ENCODE assay signal across 20 cellular contexts in the genomic region with DNA sequence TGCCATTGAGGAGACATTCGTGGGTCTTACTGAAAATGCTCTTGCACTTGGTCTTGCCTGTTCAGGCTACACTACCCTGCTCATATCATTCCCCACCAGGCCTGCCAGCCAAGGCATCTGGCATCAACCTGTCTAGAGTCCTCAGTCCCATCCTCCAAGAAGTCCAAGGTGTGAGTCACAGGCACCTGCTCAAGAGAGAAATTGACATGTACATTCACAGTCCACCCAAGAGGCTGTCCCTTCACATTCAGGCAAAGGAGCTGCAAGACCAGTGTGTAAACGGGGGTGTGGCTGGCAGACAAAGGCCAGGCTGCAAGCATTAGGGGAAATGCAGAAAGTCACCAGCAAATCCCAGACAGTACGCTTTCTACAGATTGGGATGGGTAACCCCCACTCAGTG. TPM values are rescaled to one million over a fixed set of nuclear protein-coding genes. Genes with fewer than 3 reads are reported as not detected.
A peak's percentile ranks its signal among the peaks of the same experiment; 100 is the strongest.
DNase-seq lines count a peak whose midpoint lies in the region; ATAC-seq, FAIRE-seq and TF ChIP-seq lines count a peak whose summit lies in the region.
"Had no signal": no experiment of that assay in that cellular context is flagged by ENCODE, and none has a peak within 500 bp of the region (broad histone marks: within the 10 kb centered on the region; RNA-seq: fewer than 3 reads in every experiment).

No MANE protein-coding gene starts in this region.

- peak overlapping the region; percentile 64 for H3K27ac ChIP-seq in DOHH2 (ENCODE audit: low read depth, low read length)
- H3K27ac ChIP-seq in RWPE1: no peak overlapping the region
- H3K27ac ChIP-seq in H1 (ENCODE audit: low read depth, low read length): no peak overlapping the region
- no peak overlapping the region for H3K27ac ChIP-seq in left lung
- no peak overlapping the region for H3K27ac ChIP-seq in CD8-positive, alpha-beta T cell (ENCODE audit: low read depth, low read length)
- no peak overlapping the region for H3K27ac ChIP-seq in gastrocnemius medialis

- peak; percentile 29 for ATAC-seq in left lung
- no peak for ATAC-seq in CD8-positive, alpha-beta T cell
- no peak for ATAC-seq in gastrocnemius medialis
- ATAC-seq: GM23338, HepG2 had no signal

- H3K4me1 Mint-ChIP-seq in CD8-positive, alpha-beta T cell (ENCODE audit: low read depth): peaks cover 2% of the 10 kb centered on the region

- no peak overlapping the region for H3K4me3 Mint-ChIP-seq in CD8-positive, alpha-beta T cell
- H3K4me3 Mint-ChIP-seq: GM23338 had no signal

- H3K27me3 ChIP-seq in DOHH2 (ENCODE audit: control insufficient read depth, low read length): peaks cover 8% of the 10 kb centered on the region
- no peaks in the 10 kb centered on the region; a peak in 1 of 7 replicates for H3K27me3 ChIP-seq in H1 (replicated peaks in 1 of 4; ENCODE audit: control insufficient read depth in 3 of 4, extremely low read depth in 1 of 4, insufficient read depth in 3 of 4, low read length in 3 of 4)
- H3K27me3 ChIP-seq in left lung: peaks cover 0 to 9% of the 10 kb centered on the region in 2 donors
- H3K27me3 ChIP-seq in MG63: no peaks in the 10 kb centered on the region
- H3K27me3 ChIP-seq in CD8-positive, alpha-beta T cell (ENCODE audit: insufficient read depth, low read length): no peaks in the 10 kb centered on the region
- H3K27me3 ChIP-seq in gastrocnemius medialis: peaks cover 0 to 8% (median 0%) of the 10 kb centered on the region in 3 donors

- no peaks in the 10 kb centered on the region for H4K20me1 ChIP-seq in DOHH2 (ENCODE audit: control insufficient read depth, insufficient read depth, low read depth, low read length)
- no peaks in the 10 kb centered on the region for H4K20me1 ChIP-seq in H1 (replicated peaks in 1 of 2; ENCODE audit: control insufficient read depth in 1 of 2, insufficient read depth in 2 of 2, low read length in 2 of 2)

- TF ChIP-seq POLR2A in H1 (IDR thresholded peaks at IDR 0.05; ENCODE audit: control extremely low read depth in 1 of 2, low read depth in 2 of 2, low read length in 2 of 2) (no peak), gastrocnemius medialis (IDR thresholded peaks at IDR 0.05) (no peak)

- H3K9me2 ChIP-seq in DOHH2 (replicated peaks; ENCODE audit: control insufficient read depth, low read length): no peaks in the 10 kb centered on the region
- H3K9me2 ChIP-seq: SK-N-SH had no signal

- no peaks in the 10 kb centered on the region for H3K9me3 Mint-ChIP-seq in CD8-positive, alpha-beta T cell
- H3K9me3 Mint-ChIP-seq: GM23338 had no signal

- no peak overlapping the region for H4K5ac ChIP-seq in H1 (ENCODE audit: insufficient read length, low read depth, low read length)

- H3K4me3 ChIP-seq in DOHH2 (ENCODE audit: low read length) (no peak overlapping the region), H1 (ENCODE audit: extremely low read depth in 1 of 4, insufficient read depth in 2 of 4, low read depth in 3 of 4, low read length in 4 of 4) (no peak overlapping the region), left lung (no peak overlapping the region), MG63 (no peak overlapping the region), gastrocnemius medialis (no peak overlapping the region)
- no peak overlapping the region for H3K4me3 ChIP-seq in CD8-positive, alpha-beta T cell (ENCODE audit: low read depth, low read length)
- H3K4me3 ChIP-seq: GM23338 had no signal

- no peaks in the 10 kb centered on the region for H3K79me2 ChIP-seq in DOHH2 (ENCODE audit: control insufficient read depth, low read length)
- H3K79me2 ChIP-seq in H1 (ENCODE audit: control insufficient read depth in 1 of 2, insufficient read depth in 2 of 2, low read length in 2 of 2): no peaks in the 10 kb centered on the region

- TF ChIP-seq CTCF in DOHH2 (IDR thresholded peaks at IDR 0.05; ENCODE audit: low read depth, low read length, poor library complexity, severe bottlenecking) (no peak), RWPE1 (conservative IDR thresholded peaks at IDR 0.05; ENCODE audit: low read depth) (no peak), H1 (IDR thresholded peaks at IDR 0.05; ENCODE audit: control extremely low read depth in 1 of 3, insufficient read depth in 1 of 3, low read depth in 1 of 3, low read length in 3 of 3) (no peak), left lung (IDR thresholded peaks at IDR 0.05) (no peak), gastrocnemius medialis (IDR thresholded peaks at IDR 0.05 in 4 of 5, conservative IDR thresholded peaks at IDR 0.05 in 1 of 5) (no peak)
- no peak for TF ChIP-seq CTCF in CD8-positive, alpha-beta T cell (IDR thresholded peaks at IDR 0.05)

- H3F3A ChIP-seq in DOHH2 (ENCODE audit: control insufficient read depth, insufficient read depth): no peaks in the 10 kb centered on the region

- no peak overlapping the region for H4K91ac ChIP-seq in H1 (replicated peaks; ENCODE audit: insufficient read length, low read length)

- H3K23me2 ChIP-seq in H1 (ENCODE audit: low read depth, low read length): no peaks in the 10 kb centered on the region

- TF ChIP-seq RAD21 in H1 (IDR thresholded peaks at IDR 0.05 in 1 of 2, conservative IDR thresholded peaks at IDR 0.05 in 1 of 2; ENCODE audit: low read depth in 2 of 2, low read length in 2 of 2): no peak

- no peak overlapping the region for H2BK120ac ChIP-seq in H1 (replicated peaks; ENCODE audit: low read depth, low read length)

- intact Hi-C loops in left lung (cut with DNase I): no loop called here
- intact Hi-C loops in CD8-positive, alpha-beta T cell (cut with DNase I, micrococcal nuclease): loop anchor here in 1 of 2 experiments (5.0 kb wide), 1 partner anchor 47 kb away; no protein-coding TSS in a partner anchor
- intact Hi-C loops in gastrocnemius medialis (cut with DNase I; ENCODE audit: low total_unique reads): no loop called here

- DNase-seq in RWPE1 (ENCODE audit: low spot score) (peak; percentile 39), H1 (ENCODE audit: low read depth in 1 of 2, low spot score in 2 of 2) (no peak), left lung (no peak), MG63 (no peak), gastrocnemius medialis (no peak), NCI-H524 treated with DMSO at 0.1 percent for 48 hours (lab: John Stamatoyannopoulos, UW) (no peak)
- DNase-seq in CD8-positive, alpha-beta T cell: no peak
- DNase-seq: DND-41; GF-D8; NCI-H2029 treated with DMSO at 0.1 percent for 48 hours; NCI-H526 treated with DMSO at 0.1 percent for 48 hours; NK-92 treated with Interleukin-12 subunit alpha and Interleukin-12 subunit beta, amount 100 ng/mL, for 24 hours; Right ventricle myocardium superior; SK-N-SH had no signal

- no peak overlapping the region for H4K8ac ChIP-seq in H1 (ENCODE audit: extremely low read depth, insufficient read depth, low read length)

- H3K56ac ChIP-seq in H1 (replicated peaks; ENCODE audit: insufficient read length, low read depth, low read length): no peak overlapping the region

- no peak for FAIRE-seq in H1 (lab: Jason Lieb, UNC)
- FAIRE-seq: A204.1, GM19239, HepG2 had no signal

- H3K36me3 ChIP-seq in DOHH2 (ENCODE audit: control insufficient read depth, low read length) (no peaks in the 10 kb centered on the region), H1 (ENCODE audit: control insufficient read depth in 2 of 4, insufficient read depth in 4 of 4, low read length in 3 of 4) (no peaks in the 10 kb centered on the region), left lung (no peaks in the 10 kb centered on the region), MG63 (no peaks in the 10 kb centered on the region), gastrocnemius medialis (no peaks in the 10 kb centered on the region)
- no peaks in the 10 kb centered on the region for H3K36me3 ChIP-seq in CD8-positive, alpha-beta T cell (ENCODE audit: insufficient read depth, low read length)

- peaks cover 35% of the 10 kb centered on the region for H3K4me1 ChIP-seq in DOHH2 (ENCODE audit: control insufficient read depth, low read length)
- H3K4me1 ChIP-seq in H1 (replicated peaks in 1 of 4; ENCODE audit: control insufficient read depth in 3 of 4, insufficient read depth in 4 of 4, low read length in 3 of 4): peaks cover 0 to 3% (median under 1%) of the 10 kb centered on the region in 4 experiments; a peak in 4 of 7 replicates
- peaks cover 0 to 7% of the 10 kb centered on the region in 2 donors for H3K4me1 ChIP-seq in left lung
- H3K4me1 ChIP-seq in CD8-positive, alpha-beta T cell (ENCODE audit: insufficient read depth, low read length): no peaks in the 10 kb centered on the region
- peaks cover 4 to 8% of the 10 kb centered on the region in 2 donors for H3K4me1 ChIP-seq in gastrocnemius medialis

- H3K18ac ChIP-seq in H1 (ENCODE audit: extremely low read depth, low read length): no peak overlapping the region

- POLR2A ChIA-PET in RWPE1 (lab: Yijun Ruan, JAX; ENCODE audit: low non-redundant PET) (no interaction called here), H1 (lab: Charles Lee; ENCODE audit: partially characterized antibody) (no interaction called here)
- POLR2A ChIA-PET in CD8-positive, alpha-beta T cell (lab: Charles Lee): no interaction called here

- no peak overlapping the region for H2AK5ac ChIP-seq in H1 (ENCODE audit: low read depth, low read length)

- WGBS in H1 (ENCODE audit: extremely low coverage in 1 of 2, insufficient coverage in 1 of 2, insufficient read length in 1 of 2, insufficient replicate concordance in 2 of 2, low coverage in 1 of 2, low lambda C conversion rate in 2 of 2, missing lambda C conversion rate in 1 of 2), 2 experiments: 95% methylated on average over 3 of the region's 3 CpGs; no CpG with 5 or more reads in 1 of the 2 experiments

- no peak overlapping the region for H3K4ac ChIP-seq in H1 (replicated peaks; ENCODE audit: insufficient read length, low read depth, low read length)

- no peak overlapping the region for H2BK5ac ChIP-seq in H1 (ENCODE audit: low read depth, low read length)

- H3K27me3 Mint-ChIP-seq in CD8-positive, alpha-beta T cell (ENCODE audit: low read depth): peaks cover 16% of the 10 kb centered on the region

- H2AFZ ChIP-seq in H1 (ENCODE audit: low read length): peak overlapping the region; percentile 64; the same call in 1 of the 2 replicates
- H2AFZ ChIP-seq: GM23338 had no signal

- H3K9me3 ChIP-seq in DOHH2 (ENCODE audit: control insufficient read depth, insufficient read depth, low read length) (no peaks in the 10 kb centered on the region), H1 (ENCODE audit: insufficient read depth in 2 of 2, low read depth in 1 of 2, low read length in 1 of 2) (no peaks in the 10 kb centered on the region), left lung (no peaks in the 10 kb centered on the region), MG63 (no peaks in the 10 kb centered on the region), gastrocnemius medialis (no peaks in the 10 kb centered on the region)
- no peaks in the 10 kb centered on the region for H3K9me3 ChIP-seq in CD8-positive, alpha-beta T cell (ENCODE audit: low read length)
- H3K9me3 ChIP-seq: SK-N-SH had no signal

- H3K79me1 ChIP-seq in H1 (ENCODE audit: low read depth, low read length): no peaks in the 10 kb centered on the region

- H3K27ac Mint-ChIP-seq in CD8-positive, alpha-beta T cell: no peak overlapping the region
- H3K27ac Mint-ChIP-seq: CD14-positive monocyte, GM23338 had no signal

- H2BK12ac ChIP-seq in H1 (ENCODE audit: low read depth, low read length): no peak overlapping the region

- CTCF ChIA-PET in RWPE1 (lab: Yijun Ruan, JAX): no interaction called here
- CTCF ChIA-PET in H1 (lab: Charles Lee; ENCODE audit: partially characterized antibody): interaction anchor here (0.9 to 1.7 kb wide), 5 partner anchors 41 to 231 kb away, joined by 3 to 4 read pairs (median 3); no protein-coding TSS in a partner anchor
- CTCF ChIA-PET in CD8-positive, alpha-beta T cell (lab: Charles Lee): interaction anchor here (1.1 to 4.4 kb wide), 3 partner anchors 13 to 295 kb away, joined by 3 to 30 read pairs (median 3); no protein-coding TSS in a partner anchor

- H3K4me2 ChIP-seq in DOHH2 (ENCODE audit: low read length): no peak overlapping the region
- H3K4me2 ChIP-seq in H1 (ENCODE audit: insufficient read depth in 1 of 2, low read depth in 2 of 2, low read length in 2 of 2): no peak overlapping the region
- H3K4me2 ChIP-seq: GM23338, SK-N-SH had no signal

- in situ Hi-C loops in gastrocnemius medialis (cut with MboI; ENCODE audit: low sequenced_read_pairs in 4 of 4): loop anchor here in 1 of 4 donors (10.0 kb wide), 1 partner anchor 285 kb away; no protein-coding TSS in a partner anchor

- no peak overlapping the region for H3K9ac ChIP-seq in H1 (replicated peaks in 1 of 4; ENCODE audit: extremely low read depth in 1 of 4, low read depth in 3 of 4, low read length in 3 of 4)
- H3K9ac ChIP-seq: SK-N-SH had no signal

- H3K14ac ChIP-seq in H1 (ENCODE audit: insufficient read length): no peak overlapping the region

- no peaks in the 10 kb centered on the region for H3K36me3 Mint-ChIP-seq in CD8-positive, alpha-beta T cell
- H3K36me3 Mint-ChIP-seq: CD14-positive monocyte had no signal

- H2BK15ac ChIP-seq in H1 (ENCODE audit: low read length): 0 out of 2 replicates have a peak overlapping the region, but pooled peaks have one; percentile 72

- no peak overlapping the region for H2BK20ac ChIP-seq in H1 (ENCODE audit: low read length)

- H3K23ac ChIP-seq in H1 (ENCODE audit: insufficient read length): no peak overlapping the region

- no peak for TF ChIP-seq EP300 in H1 (IDR thresholded peaks at IDR 0.05; ENCODE audit: borderline replicate concordance in 1 of 2, low read depth in 2 of 2, low read length in 2 of 2)

RNA-seq across cellular contexts. Expression of a gene that starts 13.1 kb away (rescaled TPM):
- total RNA-seq in H1 (2021; fragmentation: NEBNext Ultra II Directional; extraction: Animal tissue kit (Norgen Biotek cat#: 25700)): not detected in 2 replicates
- not detected in 2 replicates for polyA plus RNA-seq in H1 (2011; rRNA removed)
- polyA plus RNA-seq in H1 (2011; cell fraction: cytosol; rRNA removed): not detected
- not detected for polyA plus RNA-seq in H1 (2011; cell fraction: nucleus; rRNA removed)
- not detected in 4 replicates for polyA plus RNA-seq in H1 (2012, experiment 1 of 2)
- polyA plus RNA-seq in H1 (2012, experiment 2 of 2): not detected
- not detected for polyA plus RNA-seq in H1 (2013, experiment 1 of 2)
- polyA plus RNA-seq in H1 (2013, experiment 2 of 2): not detected
- polyA minus RNA-seq in H1 (2011; rRNA and poly(A)+ RNA removed): not detected in 2 replicates
- not detected for polyA minus RNA-seq in H1 (2011; cell fraction: cytosol; rRNA and poly(A)+ RNA removed)
- polyA minus RNA-seq in H1 (2011; cell fraction: nucleus; rRNA and poly(A)+ RNA removed): not detected
- not detected for total RNA-seq in left lung
- not detected in 2 replicates for total RNA-seq in MG63 (2014; rRNA removed; shearing (Covaris generic); ENCODE audit: low replicate concordance)
- not detected for total RNA-seq in CD8-positive, alpha-beta T cell
- total RNA-seq in gastrocnemius medialis: not detected
- total RNA-seq: GM23338, HepG2, Right ventricle myocardium superior had no signal
- polyA plus RNA-seq: GM23338, HepG2, SK-N-SH had no signal

RNA-seq across cellular contexts. Expression of a gene that starts 13.5 kb away (rescaled TPM):
- total RNA-seq in H1 (2021; fragmentation: NEBNext Ultra II Directional; extraction: Animal tissue kit (Norgen Biotek cat#: 25700)): 0.43 and 0.44 TPM in 2 replicates
- polyA plus RNA-seq in H1 (2011; rRNA removed): 0.50 and 0.68 TPM in 2 replicates
- polyA plus RNA-seq in H1 (2011; cell fraction: cytosol; rRNA removed): 0.67 TPM
- polyA plus RNA-seq in H1 (2011; cell fraction: nucleus; rRNA removed): 0.48 TPM
- 0.48 to 0.86 TPM (median 0.74 TPM) in 4 replicates for polyA plus RNA-seq in H1 (2012, experiment 1 of 2)
- polyA plus RNA-seq in H1 (2012, experiment 2 of 2): 0.20 TPM
- polyA plus RNA-seq in H1 (2013, experiment 1 of 2): 0.36 TPM
- polyA plus RNA-seq in H1 (2013, experiment 2 of 2): 0.40 TPM
- 1.3 and 1.5 TPM in 2 replicates for polyA minus RNA-seq in H1 (2011; rRNA and poly(A)+ RNA removed)
- 0.22 TPM for polyA minus RNA-seq in H1 (2011; cell fraction: cytosol; rRNA and poly(A)+ RNA removed)
- 1.2 TPM for polyA minus RNA-seq in H1 (2011; cell fraction: nucleus; rRNA and poly(A)+ RNA removed)
- 1 to 10 TPM; 1.8 to 4.7 TPM for total RNA-seq in left lung
- not detected in 2 replicates for total RNA-seq in MG63 (2014; rRNA removed; shearing (Covaris generic); ENCODE audit: low replicate concordance)
- total RNA-seq in CD8-positive, alpha-beta T cell: under 1 TPM; 0.14 to 0.22 TPM
- total RNA-seq in gastrocnemius medialis: 1 to 10 TPM in 1 of 4 donors, under 1 TPM in 2, not detected in 1; 0.18 to 4.3 (median 0.19) TPM
- polyA plus RNA-seq: SK-N-SH had no signal
